ENCODE assay signal across 14 cellular contexts in the genomic region with DNA sequence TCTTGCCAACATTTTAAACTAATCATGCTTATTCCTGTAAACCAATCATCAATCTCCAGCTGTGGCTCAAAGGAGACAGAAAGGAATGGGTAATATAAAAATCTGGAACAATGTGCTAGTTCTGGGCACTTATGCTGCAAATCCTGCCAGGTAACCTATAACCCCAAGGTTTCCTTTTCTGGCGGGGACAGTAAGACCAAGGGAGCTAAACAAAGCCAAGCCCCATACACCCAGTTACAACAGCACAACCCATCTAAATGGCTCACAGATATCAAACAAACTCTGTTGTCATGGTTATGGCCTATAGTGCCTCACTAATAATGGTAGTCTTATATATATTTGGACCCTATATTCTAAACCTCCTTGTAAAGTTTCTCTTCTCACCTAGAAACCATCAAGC.
"Had no signal": no experiment of that assay in that cellular context is flagged by ENCODE, and none has a peak within 500 bp of the region (broad histone marks: within the 10 kb centered on the region; RNA-seq: fewer than 3 reads in every experiment).

No MANE protein-coding gene starts in this region.

- ATAC-seq: activated CD8-positive, alpha-beta T cell treated with anti-CD3 and anti-CD28 coated beads, Interleukin-2, amount 10 ng/mL, durations not matched to agents 7 days and 5 days; mucosa of descending colon; natural killer cell treated with Interleukin-12 subunit alpha and Interleukin-12 subunit beta and Interleukin-15 and Interleukin-18, amount 100 ng/mL, for 72 hours had no signal

- H3K4me1 ChIP-seq: thyroid gland, vagina had no signal

- H3K36me3 ChIP-seq: heart left ventricle, stomach, thyroid gland, vagina, WERI-Rb-1 had no signal

- H3K27me3 Mint-ChIP-seq: activated naive CD4-positive, alpha-beta T cell treated with anti-CD3 and anti-CD28 coated beads, Interleukin-2, amount 10 ng/mL, durations not matched to agents 7 days and 5 days had no signal

- DNase-seq: activated CD4-positive, alpha-beta T cell treated with anti-CD3 and anti-CD28 coated beads for 36 hours; activated CD8-positive, alpha-beta memory T cell treated with anti-CD3 and anti-CD28 coated beads, Interleukin-2, amount 50 U/mL, for 48 hours; activated CD8-positive, alpha-beta T cell treated with anti-CD3 and anti-CD28 coated beads, Interleukin-2, amount 10 ng/mL, durations not matched to agents 7 days and 5 days; activated naive CD4-positive, alpha-beta T cell treated with anti-CD3 and anti-CD28 coated beads, Interleukin-2, amount 10 ng/mL, durations not matched to agents 7 days and 5 days; anterior cingulate cortex; heart left ventricle; mucosa of descending colon; stimulated activated CD4-positive, alpha-beta T cell treated with anti-CD3 and anti-CD28 coated beads, Interleukin-4, amount 100 ng/mL, for 1 hour; stomach; SW 1271; thyroid gland; WERI-Rb-1 had no signal

- H3K4me3 Mint-ChIP-seq: activated CD4-positive, alpha-beta T cell treated with anti-CD3 and anti-CD28 coated beads for 36 hours; activated CD8-positive, alpha-beta T cell treated with anti-CD3 and anti-CD28 coated beads, Interleukin-2, amount 10 ng/mL, durations not matched to agents 7 days and 5 days; activated naive CD4-positive, alpha-beta T cell treated with anti-CD3 and anti-CD28 coated beads, Interleukin-2, amount 10 ng/mL, durations not matched to agents 7 days and 5 days; natural killer cell treated with Interleukin-12 subunit alpha and Interleukin-12 subunit beta and Interleukin-15 and Interleukin-18, amount 100 ng/mL, for 72 hours had no signal

- H3K9me3 ChIP-seq: thyroid gland, vagina had no signal

- H3K27me3 ChIP-seq: heart left ventricle, stomach, thyroid gland, vagina had no signal

- H3K27ac Mint-ChIP-seq: activated CD8-positive, alpha-beta T cell treated with anti-CD3 and anti-CD28 coated beads, Interleukin-2, amount 10 ng/mL, durations not matched to agents 7 days and 5 days; activated naive CD4-positive, alpha-beta T cell treated with anti-CD3 and anti-CD28 coated beads, Interleukin-2, amount 10 ng/mL, durations not matched to agents 7 days and 5 days; natural killer cell treated with Interleukin-12 subunit alpha and Interleukin-12 subunit beta and Interleukin-15 and Interleukin-18, amount 100 ng/mL, for 72 hours had no signal

- H3K4me3 ChIP-seq: heart left ventricle, mucosa of descending colon, stomach, thyroid gland, vagina had no signal

- H3K27ac ChIP-seq: stomach, thyroid gland, vagina, WERI-Rb-1 had no signal
